ENCODE assay signal across 13 cellular contexts in genomic region chr12:34399631-34400422, GRCh38.
DNase-seq lines count a peak whose midpoint lies in the region; ATAC-seq, FAIRE-seq and TF ChIP-seq lines count a peak whose summit lies in the region.
"Had no signal": no experiment of that assay in that cellular context is flagged by ENCODE, and none has a peak within 500 bp of the region (broad histone marks: within the 10 kb centered on the region; RNA-seq: fewer than 3 reads in every experiment).

No MANE protein-coding gene starts in this region.

- peak; percentile 3 for DNase-seq in BE2C
- peak; percentile 17 for DNase-seq in H7
- peak; percentile 1 for DNase-seq in glutamatergic neuron
- peak; percentile 10 for DNase-seq in progenitor cell of endocrine pancreas (ENCODE audit: low spot score, unreplicated experiment)
- no peak for DNase-seq in GM12891 (ENCODE audit: insufficient read length, low spot score)
- DNase-seq: KG1, naive B cell, NCI-H2081 had no signal

- no peak overlapping the region for H3K27ac Mint-ChIP-seq in glutamatergic neuron (ENCODE audit: unreplicated experiment)
- no peak overlapping the region for H3K27ac Mint-ChIP-seq in progenitor cell of endocrine pancreas
- H3K27ac Mint-ChIP-seq: brain; CD8-positive, alpha-beta T cell; naive B cell had no signal

- no peaks in the 10 kb centered on the region for H3K36me3 ChIP-seq in BE2C
- no peaks in the 10 kb centered on the region for H3K36me3 ChIP-seq in H7 (replicated peaks; ENCODE audit: control insufficient read depth, insufficient read depth, low read length)

- no peaks in the 10 kb centered on the region for H3K27me3 ChIP-seq in BE2C
- no peaks in the 10 kb centered on the region for H3K27me3 ChIP-seq in H7 (ENCODE audit: control insufficient read depth, insufficient read depth, low read length)

- no peak for TF ChIP-seq CTCF in BE2C (IDR thresholded peaks at IDR 0.05; ENCODE audit: low read depth, low read length)
- no peak for TF ChIP-seq CTCF in glutamatergic neuron (IDR thresholded peaks at IDR 0.05; ENCODE audit: partially characterized antibody, unreplicated experiment)
- no peak for TF ChIP-seq CTCF in progenitor cell of endocrine pancreas (IDR thresholded peaks at IDR 0.05; ENCODE audit: unreplicated experiment)

- H3K9me3 Mint-ChIP-seq in glutamatergic neuron (ENCODE audit: unreplicated experiment) = no peaks in the 10 kb centered on the region
- peaks cover 57% of the 10 kb centered on the region for H3K9me3 Mint-ChIP-seq in progenitor cell of endocrine pancreas (ENCODE audit: low read depth)
- H3K9me3 Mint-ChIP-seq: CD8-positive, alpha-beta T cell had no signal

- H3K9me3 ChIP-seq in BE2C = no peaks in the 10 kb centered on the region; the same call in 1 of the 2 replicates

- TF ChIP-seq POLR2A in GM12891 (IDR thresholded peaks at IDR 0.05; ENCODE audit: low read depth, low read length) = no peak

- H3K4me3 ChIP-seq in BE2C (ENCODE audit: low read depth, low read length) = no peak overlapping the region
- no peak overlapping the region for H3K4me3 ChIP-seq in H7 (ENCODE audit: insufficient read depth, low read depth, low read length)

- no peaks in the 10 kb centered on the region for H3K36me3 Mint-ChIP-seq in glutamatergic neuron (ENCODE audit: unreplicated experiment)
- peaks cover 1% of the 10 kb centered on the region for H3K36me3 Mint-ChIP-seq in progenitor cell of endocrine pancreas (ENCODE audit: insufficient read depth)
- H3K36me3 Mint-ChIP-seq: brain; CD8-positive, alpha-beta T cell had no signal

- H3K27me3 Mint-ChIP-seq in glutamatergic neuron (ENCODE audit: unreplicated experiment) (no peaks in the 10 kb centered on the region), progenitor cell of endocrine pancreas (no peaks in the 10 kb centered on the region)
- H3K27me3 Mint-ChIP-seq: brain, naive B cell had no signal

- H3K4me1 ChIP-seq in BE2C = no peaks in the 10 kb centered on the region

- ATAC-seq in HG02610 (IDR thresholded peaks at IDR 0.05; ENCODE audit: unreplicated experiment) (no peak), GM19395 (IDR thresholded peaks at IDR 0.05; ENCODE audit: unreplicated experiment) (no peak), GM21526 (IDR thresholded peaks at IDR 0.05; ENCODE audit: low FRiP score, unreplicated experiment) (no peak)
- ATAC-seq: CD8-positive, alpha-beta T cell had no signal

- H3K4me1 Mint-ChIP-seq in glutamatergic neuron (ENCODE audit: low read depth, unreplicated experiment) (no peaks in the 10 kb centered on the region), progenitor cell of endocrine pancreas (ENCODE audit: low read depth) (no peaks in the 10 kb centered on the region)
- H3K4me1 Mint-ChIP-seq: brain, naive B cell had no signal

- H3K4me3 Mint-ChIP-seq in glutamatergic neuron (ENCODE audit: unreplicated experiment) (no peak overlapping the region), progenitor cell of endocrine pancreas (ENCODE audit: low read depth) (no peak overlapping the region)
- H3K4me3 Mint-ChIP-seq: brain; CD8-positive, alpha-beta T cell; naive B cell had no signal

- no peak for FAIRE-seq in GM12891 (lab: Jason Lieb, UNC)

TF ChIP-seq in GM12891, 5 proteins besides CTCF, POLR2A, EP300 and RAD21:
- no peak for TF ChIP-seq PAX5 (IDR thresholded peaks at IDR 0.05; ENCODE audit: insufficient read depth, low read length, severe bottlenecking)
- TF ChIP-seq TAF1 (IDR thresholded peaks at IDR 0.05; ENCODE audit: low read depth, low read length) = no peak
- no peak for TF ChIP-seq SPI1 (IDR thresholded peaks at IDR 0.05; ENCODE audit: low read depth, low read length)
- no peak for TF ChIP-seq POLR2AphosphoS5 (IDR thresholded peaks at IDR 0.05; ENCODE audit: low read depth, low read length)
- TF ChIP-seq POU2F2 (IDR thresholded peaks at IDR 0.05; ENCODE audit: low read depth, low read length) = no peak
